In the genomic region with DNA sequence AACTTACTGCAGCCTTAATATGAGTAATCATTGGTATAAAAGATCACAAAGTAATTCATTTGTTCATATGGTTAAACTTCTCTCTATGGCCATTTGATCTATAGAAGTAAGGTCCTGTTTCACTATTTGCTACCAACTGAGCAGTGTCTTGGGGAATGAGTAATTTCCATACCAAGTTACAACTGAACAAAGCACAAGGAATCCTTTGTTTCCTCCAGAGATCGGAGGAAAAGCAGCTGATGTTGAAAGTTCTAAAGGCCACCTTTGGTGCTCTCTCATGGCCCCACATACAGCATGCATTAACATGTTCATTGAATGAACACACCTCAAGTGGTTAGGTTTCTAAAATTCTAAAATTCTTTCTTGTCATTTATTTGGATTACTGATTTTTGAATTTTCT, we compare ENCODE assay signal across 21 cellular contexts. TPM values are rescaled to one million over a fixed set of nuclear protein-coding genes. Genes with fewer than 3 reads are reported as not detected.
A peak's percentile ranks its signal among the peaks of the same experiment; 100 is the strongest.
DNase-seq lines count a peak whose midpoint lies in the region; FAIRE-seq and TF ChIP-seq lines count a peak whose summit lies in the region.
"Had no signal": no experiment of that assay in that cellular context is flagged by ENCODE, and none has a peak within 500 bp of the region (broad histone marks: within the 10 kb centered on the region; RNA-seq: fewer than 3 reads in every experiment).

No MANE protein-coding gene starts in this region.

- no peaks in the 10 kb centered on the region for H3K79me1 ChIP-seq in H9 (ENCODE audit: insufficient read depth, low read depth, low read length, poor library complexity, severe bottlenecking)

- H3K4me3 ChIP-seq in bronchial epithelial cell (ENCODE audit: low read depth, low read length) (no peak overlapping the region), kidney (ENCODE audit: low read length in 2 of 2) (no peak overlapping the region)
- H3K4me3 ChIP-seq: BLaER1, GM12878, K562 had no signal

- no peak overlapping the region for H3K4ac ChIP-seq in H9 (ENCODE audit: low read depth, low read length)

- no peak overlapping the region for H4K91ac ChIP-seq in H9 (ENCODE audit: insufficient read length, low read depth, low read length)

- no peak overlapping the region for H2BK120ac ChIP-seq in H9 (ENCODE audit: low read depth, low read length, poor library complexity, severe bottlenecking)

- H3K27ac ChIP-seq in kidney (ENCODE audit: low read depth in 2 of 2, low read length in 2 of 2) (no peak overlapping the region), H9 (ENCODE audit: insufficient read length, low read depth, low read length) (no peak overlapping the region)
- H3K27ac ChIP-seq: BLaER1 had no signal

- H3K4me1 Mint-ChIP-seq in H9 (peaks cover 2% of the 10 kb centered on the region in 2 experiments; a peak in 3 of 4 replicates), type B pancreatic cell (ENCODE audit: unreplicated experiment) (peaks cover 5% of the 10 kb centered on the region)
- H3K4me1 Mint-ChIP-seq: CD14-positive monocyte; CD4-positive, alpha-beta memory T cell had no signal

- H3T11ph ChIP-seq in H9 (ENCODE audit: low read length) = no peak overlapping the region

- H3K23me2 ChIP-seq in H9 (ENCODE audit: insufficient read length, low read depth, low read length, poor library complexity, severe bottlenecking) = no peaks in the 10 kb centered on the region

- no peak overlapping the region for H3K27ac Mint-ChIP-seq in H9
- H3K27ac Mint-ChIP-seq in type B pancreatic cell = no peak overlapping the region
- H3K27ac Mint-ChIP-seq: CD14-positive monocyte; CD4-positive, alpha-beta memory T cell; HFFc6 had no signal

- H2BK5ac ChIP-seq in H9 (ENCODE audit: insufficient read length, low read length) = no peak overlapping the region

- no CpG with 5 or more reads among the region's 1 CpG for WGBS in H9 (ENCODE audit: extremely low coverage, insufficient read length, low lambda C conversion rate)

- H3K36me3 ChIP-seq in bronchial epithelial cell (ENCODE audit: control insufficient read depth, insufficient read depth, low read length) = no peaks in the 10 kb centered on the region
- H3K36me3 ChIP-seq in kidney (ENCODE audit: control insufficient read depth in 1 of 2, insufficient read depth in 2 of 2, low read length in 2 of 2) = no peaks in the 10 kb centered on the region
- H3K36me3 ChIP-seq: BLaER1 had no signal

- no peak overlapping the region for H2AK5ac ChIP-seq in H9 (ENCODE audit: insufficient read length, low read length)

- intact Hi-C loops in kidney (cut with DNase I) = no loop called here

- no peak overlapping the region for H2BK12ac ChIP-seq in H9 (ENCODE audit: insufficient read length, low read depth, low read length)

- H2AFZ ChIP-seq in H9 (ENCODE audit: low read length) = no peak overlapping the region

- no peak overlapping the region for H4K8ac ChIP-seq in H9 (replicated peaks; ENCODE audit: insufficient read length, low read depth, low read length)

- H3K36me3 Mint-ChIP-seq in H9 (ENCODE audit: insufficient read depth in 1 of 3, low read depth in 3 of 3) (no peaks in the 10 kb centered on the region), type B pancreatic cell (no peaks in the 10 kb centered on the region)
- H3K36me3 Mint-ChIP-seq: CD14-positive monocyte; CD4-positive, alpha-beta memory T cell had no signal

- H3K27me3 Mint-ChIP-seq in H9 (ENCODE audit: low read depth) (peaks cover 14% of the 10 kb centered on the region), type B pancreatic cell (peaks cover 28% of the 10 kb centered on the region)
- H3K27me3 Mint-ChIP-seq: CD4-positive, alpha-beta memory T cell had no signal

- H3K27me3 ChIP-seq in bronchial epithelial cell (ENCODE audit: control insufficient read depth, insufficient read depth, low read length) (no peaks in the 10 kb centered on the region), H9 (ENCODE audit: insufficient read depth, low read length) (no peaks in the 10 kb centered on the region)
- H3K27me3 ChIP-seq: BLaER1 had no signal

- no peaks in the 10 kb centered on the region for H3K4me1 ChIP-seq in kidney (ENCODE audit: control insufficient read depth in 1 of 2, insufficient read depth in 1 of 2, low read depth in 1 of 2, low read length in 2 of 2)
- no peaks in the 10 kb centered on the region for H3K4me1 ChIP-seq in H9 (ENCODE audit: insufficient read depth, low read length)
- H3K4me1 ChIP-seq: BLaER1 had no signal

- H3K14ac ChIP-seq in H9 (ENCODE audit: insufficient read depth, low read length) = no peak overlapping the region

- no peaks in the 10 kb centered on the region for H3K9me3 ChIP-seq in kidney (ENCODE audit: control insufficient read depth in 1 of 2, low read length in 2 of 2)
- H3K9me3 ChIP-seq in H9 (ENCODE audit: control insufficient read depth, low read depth, low read length) = no peaks in the 10 kb centered on the region
- H3K9me3 ChIP-seq: BLaER1 had no signal

- FAIRE-seq in bronchial epithelial cell (lab: Jason Lieb, UNC) = no peak
- FAIRE-seq in kidney (lab: Jason Lieb, UNC) = peak; percentile 6
- FAIRE-seq: GM12878, GM19239, H54, K562 had no signal

- DNase-seq in COLO829 (ENCODE audit: low spot score) (peak; percentile 36), HT1080 (ENCODE audit: low read depth) (peak; percentile 87), bronchial epithelial cell (ENCODE audit: low read depth) (peak; percentile 67), kidney (no peak), NCI-H82 (lab: John Stamatoyannopoulos, UW) (no peak), GM03348 (ENCODE audit: low spot score) (no peak), H9 (no peak), type B pancreatic cell (ENCODE audit: extremely low spot score, unreplicated experiment) (no peak)
- DNase-seq: 8988T; Calu3; CD4-positive, alpha-beta memory T cell; DMS79 treated with DMSO at 0.1 percent for 48 hours; GF-D8; HFFc6 had no signal

- no peak overlapping the region for H2BK20ac ChIP-seq in H9 (ENCODE audit: low read depth, low read length, poor library complexity, severe bottlenecking)

- no peak overlapping the region for H4K5ac ChIP-seq in H9 (ENCODE audit: insufficient read length, low read depth, low read length)

- no peak overlapping the region for H3K4me2 ChIP-seq in H9 (ENCODE audit: insufficient read depth, insufficient read length, low read length)
- H3K4me2 ChIP-seq: BLaER1 had no signal

- H3K9ac ChIP-seq in kidney (ENCODE audit: low read length in 2 of 2) = no peak overlapping the region
- no peak overlapping the region for H3K9ac ChIP-seq in H9 (ENCODE audit: extremely low read depth, insufficient read length, low read length)
- H3K9ac ChIP-seq: BLaER1 had no signal

- H3K56ac ChIP-seq in H9 (ENCODE audit: insufficient read length, low read depth, low read length) = no peak overlapping the region

- no peaks in the 10 kb centered on the region for H3K79me2 ChIP-seq in H9 (ENCODE audit: insufficient read depth, low read length)

- no peak overlapping the region for H3K4me3 Mint-ChIP-seq in H9
- no peak overlapping the region for H3K4me3 Mint-ChIP-seq in type B pancreatic cell
- H3K4me3 Mint-ChIP-seq: CD14-positive monocyte; CD4-positive, alpha-beta memory T cell; HFFc6 had no signal

- H2BK15ac ChIP-seq in H9 (ENCODE audit: low read depth, low read length) = no peak overlapping the region

- no peak for TF ChIP-seq CTCF in bronchial epithelial cell (IDR thresholded peaks at IDR 0.05; ENCODE audit: insufficient read depth, low read length, severe bottlenecking)
- no peak for TF ChIP-seq CTCF in kidney (IDR thresholded peaks at IDR 0.05; ENCODE audit: borderline replicate concordance, extremely low read depth, insufficient read depth)
- no peak for TF ChIP-seq CTCF in H9 (conservative IDR thresholded peaks at IDR 0.05)
- TF ChIP-seq CTCF in type B pancreatic cell (conservative IDR thresholded peaks at IDR 0.05) = no peak

- H4K20me1 ChIP-seq in H9 (ENCODE audit: control insufficient read depth, insufficient read depth, insufficient read length) = no peaks in the 10 kb centered on the region
- H4K20me1 ChIP-seq: BLaER1 had no signal

- H3K18ac ChIP-seq in H9 (ENCODE audit: insufficient read length, low read depth, low read length) = no peak overlapping the region

- H3K23ac ChIP-seq in H9 (ENCODE audit: insufficient read length, low read depth, low read length) = no peak overlapping the region

- H3K9me3 Mint-ChIP-seq in H9 = no peaks in the 10 kb centered on the region
- no peaks in the 10 kb centered on the region for H3K9me3 Mint-ChIP-seq in type B pancreatic cell
- H3K9me3 Mint-ChIP-seq: HFFc6 had no signal

RNA-seq across cellular contexts. Expression of a gene that starts 7.1 kb away (rescaled TPM):
- total RNA-seq in HT1080 (2014; rRNA removed; shearing (Covaris generic)) = 2.8 and 3.0 TPM in 2 replicates
- 2.1 and 2.6 TPM in 2 replicates for polyA plus RNA-seq in HT1080 (2015; cell fraction: cytosol; rRNA removed)
- polyA plus RNA-seq in HT1080 (2015; cell fraction: nucleus; rRNA removed) = 8.3 and 12.5 TPM in 2 replicates
- total RNA-seq in bronchial epithelial cell = 1.1 and 1.5 TPM in 2 replicates
- 3.8 TPM for total RNA-seq in kidney
- 3.8 TPM for polyA plus RNA-seq in kidney (ENCODE audit: insufficient read depth, low read depth, low replicate concordance)
- total RNA-seq in H9 (2021) = 0.29 TPM in 1 of 2 replicates, not detected in the other
- total RNA-seq in type B pancreatic cell (ENCODE audit: low replicate concordance) = 1.1 and 7.7 TPM in 2 replicates
- total RNA-seq: Calu3; CD4-positive, alpha-beta memory T cell; GM12878; HT-29 had no signal
- polyA plus RNA-seq: CD14-positive monocyte; CD4-positive, alpha-beta memory T cell had no signal

Comparison
In these comparisons a context has a peak if more than half of its experiments do, and no peak if none do; other contexts are left out.
1. DNase-seq: peak in COLO829 (single experiment), HT1080 (single experiment) and bronchial epithelial cell (single experiment); none in kidney (single experiment), NCI-H82 (single experiment), GM03348 (single experiment), H9 (single experiment) and type B pancreatic cell (single experiment).